15 cellular contexts compared by ENCODE assay signal in the genomic region with DNA sequence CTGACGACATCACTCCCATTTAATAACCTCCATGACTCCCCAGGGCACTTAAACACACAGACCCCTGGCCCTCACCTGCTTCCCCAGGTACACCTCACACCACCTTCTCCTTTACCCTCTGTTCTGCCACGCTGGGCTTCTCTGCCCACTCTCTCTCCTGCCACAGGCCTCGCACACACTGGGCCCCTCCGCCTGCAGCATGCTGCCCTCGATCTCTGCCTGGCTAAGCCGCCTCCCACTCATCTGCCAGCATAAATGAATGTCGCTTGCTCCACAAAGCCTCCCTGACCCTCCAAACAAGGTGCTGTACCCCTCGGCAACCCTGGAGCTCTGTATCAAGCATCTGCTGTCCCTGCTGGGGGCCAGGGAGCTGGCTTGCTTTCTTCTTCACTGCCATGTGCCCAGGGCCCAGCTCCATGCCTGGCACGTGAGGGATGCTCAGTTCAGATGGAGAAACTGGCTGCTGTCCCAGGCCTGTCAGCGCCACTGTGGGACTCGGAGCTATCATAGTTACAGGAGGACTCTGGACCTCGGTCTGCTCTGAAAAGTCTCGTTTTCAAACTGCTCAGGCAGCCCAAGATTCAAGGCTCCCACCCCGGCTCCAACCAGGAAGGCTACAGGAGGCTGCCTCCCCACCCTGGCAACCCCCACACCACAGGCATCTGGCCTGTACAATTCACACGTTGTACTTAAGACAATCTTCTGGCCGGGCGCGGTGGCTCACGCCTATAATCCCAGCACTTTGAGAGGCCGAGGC. TPM values are rescaled to one million over a fixed set of nuclear protein-coding genes. Genes with fewer than 3 reads are reported as not detected.
A peak's percentile ranks its signal among the peaks of the same experiment; 100 is the strongest.
DNase-seq lines count a peak whose midpoint lies in the region; ATAC-seq lines count a peak whose summit lies in the region.
"Had no signal": no experiment of that assay in that cellular context is flagged by ENCODE, and none has a peak within 500 bp of the region (broad histone marks: within the 10 kb centered on the region; RNA-seq: fewer than 3 reads in every experiment).

No MANE protein-coding gene starts in this region.

- no peaks in the 10 kb centered on the region for H3K9me3 Mint-ChIP-seq in stimulated activated effector memory CD8-positive, alpha-beta T cell treated with anti-CD3 and anti-CD28 coated beads, Interleukin-12 subunit alpha, Interleukin-12 subunit beta, amount 100 ng/mL, for 72 hours
- H3K9me3 Mint-ChIP-seq: activated CD4-positive, alpha-beta T cell treated with anti-CD3 and anti-CD28 coated beads, Interleukin-2, amount 10 ng/mL, durations not matched to agents 7 days and 5 days; activated naive CD4-positive, alpha-beta T cell treated with anti-CD3 and anti-CD28 coated beads for 36 hours had no signal

- DNase-seq in NCI-H446 treated with DMSO at 0.1 percent for 48 hours (lab: John Stamatoyannopoulos, UW) (peak; percentile 84), cerebellum (ENCODE audit: low spot score) (peak; percentile 92), left kidney (ENCODE audit: low read depth, low spot score) (peak; percentile 24), DMS79 treated with DMSO at 0.1 percent for 48 hours (lab: John Stamatoyannopoulos, UW) (no peak), NCI-H345 treated with DMSO at 0.1 percent for 48 hours (lab: John Stamatoyannopoulos, UW; ENCODE audit: unreplicated experiment) (no peak)
- no peak for DNase-seq in stimulated activated effector memory CD8-positive, alpha-beta T cell treated with anti-CD3 and anti-CD28 coated beads, Interleukin-12 subunit alpha, Interleukin-12 subunit beta, amount 100 ng/mL, for 72 hours (ENCODE audit: low spot score in 2 of 2)
- DNase-seq in effector CD8-positive, alpha-beta T cell (lab: John Stamatoyannopoulos, UW): no peak
- DNase-seq: activated CD4-positive, alpha-beta T cell treated with anti-CD3 and anti-CD28 coated beads, Interleukin-2, amount 10 ng/mL, durations not matched to agents 7 days and 5 days; activated naive CD4-positive, alpha-beta T cell treated with anti-CD3 and anti-CD28 coated beads for 36 hours; AML-193; GF-D8; left lung; ovary; RPMI8226; stimulated activated CD4-positive, alpha-beta T cell treated with anti-CD3 and anti-CD28 coated beads, Interleukin-4, amount 100 ng/mL, for 24 hours had no signal

- H3K4me1 Mint-ChIP-seq in stimulated activated effector memory CD8-positive, alpha-beta T cell treated with anti-CD3 and anti-CD28 coated beads, Interleukin-12 subunit alpha, Interleukin-12 subunit beta, amount 100 ng/mL, for 72 hours: peaks cover 11% of the 10 kb centered on the region
- H3K4me1 Mint-ChIP-seq: activated CD4-positive, alpha-beta T cell treated with anti-CD3 and anti-CD28 coated beads, Interleukin-2, amount 10 ng/mL, durations not matched to agents 7 days and 5 days had no signal

- peak overlapping the region; percentile 48 for H3K27ac Mint-ChIP-seq in stimulated activated effector memory CD8-positive, alpha-beta T cell treated with anti-CD3 and anti-CD28 coated beads, Interleukin-12 subunit alpha, Interleukin-12 subunit beta, amount 100 ng/mL, for 72 hours
- H3K27ac Mint-ChIP-seq: activated CD4-positive, alpha-beta T cell treated with anti-CD3 and anti-CD28 coated beads, Interleukin-2, amount 10 ng/mL, durations not matched to agents 7 days and 5 days; activated naive CD4-positive, alpha-beta T cell treated with anti-CD3 and anti-CD28 coated beads for 36 hours had no signal

- H3K4me3 Mint-ChIP-seq in stimulated activated effector memory CD8-positive, alpha-beta T cell treated with anti-CD3 and anti-CD28 coated beads, Interleukin-12 subunit alpha, Interleukin-12 subunit beta, amount 100 ng/mL, for 72 hours: no peak overlapping the region
- H3K4me3 Mint-ChIP-seq: activated CD4-positive, alpha-beta T cell treated with anti-CD3 and anti-CD28 coated beads, Interleukin-2, amount 10 ng/mL, durations not matched to agents 7 days and 5 days; activated naive CD4-positive, alpha-beta T cell treated with anti-CD3 and anti-CD28 coated beads for 36 hours had no signal

- H3K36me3 Mint-ChIP-seq in stimulated activated effector memory CD8-positive, alpha-beta T cell treated with anti-CD3 and anti-CD28 coated beads, Interleukin-12 subunit alpha, Interleukin-12 subunit beta, amount 100 ng/mL, for 72 hours: peaks cover 8% of the 10 kb centered on the region

- ATAC-seq in stimulated activated effector memory CD8-positive, alpha-beta T cell treated with anti-CD3 and anti-CD28 coated beads, Interleukin-12 subunit alpha, Interleukin-12 subunit beta, amount 100 ng/mL, for 72 hours: no peak
- ATAC-seq: left lung had no signal

RNA-seq across cellular contexts. Expression of gene TTLL1, which starts 11.9 kb away (rescaled TPM):
- 26.4 TPM for total RNA-seq in cerebellum

RNA-seq across cellular contexts. Expression of gene BIK, which starts 33.3 kb away (rescaled TPM):
- 0.91 TPM for total RNA-seq in cerebellum

Comparison
In these comparisons a context has a peak if more than half of its experiments do, and no peak if none do; other contexts are left out.
1. DNase-seq: peak in NCI-H446 treated with DMSO at 0.1 percent for 48 hours (single experiment), cerebellum (single experiment) and left kidney (single experiment); none in stimulated activated effector memory CD8-positive, alpha-beta T cell treated with anti-CD3 and anti-CD28 coated beads, Interleukin-12 subunit alpha, Interleukin-12 subunit beta, amount 100 ng/mL, for 72 hours (0 of 2), DMS79 treated with DMSO at 0.1 percent for 48 hours (single experiment), effector CD8-positive, alpha-beta T cell (single experiment) and NCI-H345 treated with DMSO at 0.1 percent for 48 hours (single experiment).